Comparison of ENCODE assay signal across 2 cellular contexts in genomic region chr18:13173573-13173972, GRCh38.
TF ChIP-seq lines count a peak whose summit lies in the region.

No MANE protein-coding gene starts in this region.

TF ChIP-seq in HepG2, 621 proteins besides CTCF, POLR2A, EP300 and RAD21:
- TF ChIP-seq THAP11 (CRISPR knock-in tag; IDR thresholded peaks at IDR 0.05) (no peak), ZNF687 (CRISPR knock-in tag; IDR thresholded peaks at IDR 0.05) (peak; percentile 42), ZBTB38 (CRISPR knock-in tag; IDR thresholded peaks at IDR 0.05) (0 out of 2 replicates have a peak, but pooled peaks have one; percentile 24), NFYB (CRISPR knock-in tag; IDR thresholded peaks at IDR 0.05) (no peak), ZNF512B (CRISPR knock-in tag; IDR thresholded peaks at IDR 0.05; ENCODE audit: borderline replicate concordance) (no peak), ZNF569 (CRISPR knock-in tag; IDR thresholded peaks at IDR 0.05; ENCODE audit: borderline replicate concordance) (no peak), BORCS8-MEF2B (CRISPR knock-in tag; IDR thresholded peaks at IDR 0.05) (no peak), ZFYVE20 (CRISPR knock-in tag; IDR thresholded peaks at IDR 0.05; ENCODE audit: borderline replicate concordance, low read depth) (no peak), MNT (IDR thresholded peaks at IDR 0.05) (peak; percentile 84), ZBTB10 (CRISPR knock-in tag; IDR thresholded peaks at IDR 0.05; ENCODE audit: borderline replicate concordance) (no peak)

TF ChIP-seq in H1, 55 proteins besides CTCF, POLR2A, EP300 and RAD21:
- 0 out of 2 replicates have a peak, but pooled peaks have one; percentile 31 for TF ChIP-seq MAX (IDR thresholded peaks at IDR 0.05)
- TF ChIP-seq E2F6 (IDR thresholded peaks at IDR 0.05): peak; percentile 62
- no peak for TF ChIP-seq RNF2 (IDR thresholded peaks at IDR 0.05; ENCODE audit: borderline replicate concordance, low read depth, low read length, missing control alignments, poor library complexity, severe bottlenecking)
TF ChIP-seq in H1: peak in this region for 2.
